In the genomic region with DNA sequence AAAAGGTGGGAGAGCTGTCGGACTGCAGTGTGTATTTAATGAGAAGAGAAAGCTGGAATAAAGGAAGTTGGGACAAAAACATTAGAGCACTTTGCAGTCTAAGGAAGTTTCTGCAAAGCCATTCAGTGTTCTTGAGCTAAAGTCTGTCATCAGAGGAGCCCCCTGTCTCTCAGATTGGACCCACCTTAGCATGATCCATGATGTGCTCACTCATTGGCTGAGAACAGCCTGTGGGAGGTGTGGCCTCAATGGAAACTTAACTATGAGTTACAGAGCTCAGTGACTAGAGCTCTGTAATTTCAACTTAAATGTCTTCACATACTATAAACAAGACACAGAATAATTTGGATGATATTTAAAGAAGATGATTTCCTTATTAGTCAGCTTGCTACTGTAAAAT, we compare ENCODE assay signal across 18 cellular contexts.
DNase-seq lines count a peak whose midpoint lies in the region; ATAC-seq and TF ChIP-seq lines count a peak whose summit lies in the region.
"Had no signal": no experiment of that assay in that cellular context is flagged by ENCODE, and none has a peak within 500 bp of the region (broad histone marks: within the 10 kb centered on the region; RNA-seq: fewer than 3 reads in every experiment).

No MANE protein-coding gene starts in this region.

- H3K4me3 ChIP-seq in right atrium auricular region = peak overlapping the region; percentile 10 to 12
- peak overlapping the region; percentile 17 for H3K4me3 ChIP-seq in fibroblast of pulmonary artery (replicated peaks; ENCODE audit: low read depth, low read length)
- H3K4me3 ChIP-seq in suprapubic skin = no peak overlapping the region
- H3K4me3 ChIP-seq: GM12878, K562, SK-N-MC had no signal

- no peak for DNase-seq in right atrium auricular region (ENCODE audit: low spot score)
- no peak for DNase-seq in Right ventricle myocardium inferior (ENCODE audit: missing footprints)
- peak; percentile 41 for DNase-seq in KBM-7
- peak; percentile 4 for DNase-seq in fibroblast of pulmonary artery (ENCODE audit: low read depth)
- no peak for DNase-seq in islet precursor cell
- DNase-seq in suprapubic skin (ENCODE audit: low spot score in 2 of 2) = no peak
- no peak for DNase-seq in DMS 273 (lab: John Stamatoyannopoulos, UW; ENCODE audit: unreplicated experiment)
- DNase-seq: DMS153, EL, NCI-H1417 treated with DMSO at 0.1 percent for 48 hours, NCI-H1930, NCI-H345, NCI-H524 treated with DMSO at 0.1 percent for 48 hours, SHP77 had no signal

- no peaks in the 10 kb centered on the region for H3K27me3 ChIP-seq in right atrium auricular region
- H3K27me3 ChIP-seq in suprapubic skin = no peaks in the 10 kb centered on the region

- intact Hi-C loops in Right ventricle myocardium inferior (cut with DNase I) = no loop called here

- H3K9me3 ChIP-seq in right atrium auricular region (peaks cover 0 to 5% of the 10 kb centered on the region in 2 donors), suprapubic skin (no peaks in the 10 kb centered on the region)

- no peak for TF ChIP-seq POLR2A in suprapubic skin (IDR thresholded peaks at IDR 0.05)

- ATAC-seq in Right ventricle myocardium inferior = no peak
- ATAC-seq: GM12878, K562 had no signal

- TF ChIP-seq EP300 in suprapubic skin (IDR thresholded peaks at IDR 0.05) = no peak

- H3K4me1 ChIP-seq in right atrium auricular region (no peaks in the 10 kb centered on the region), suprapubic skin (no peaks in the 10 kb centered on the region)

- no peaks in the 10 kb centered on the region for H3K36me3 ChIP-seq in right atrium auricular region
- H3K36me3 ChIP-seq in suprapubic skin = no peaks in the 10 kb centered on the region

- 65% methylated on average over 1 of the region's 1 CpG for WGBS in suprapubic skin

- TF ChIP-seq CTCF in right atrium auricular region (IDR thresholded peaks at IDR 0.05) (no peak), fibroblast of pulmonary artery (IDR thresholded peaks at IDR 0.05; ENCODE audit: low read length, missing control alignments) (no peak), suprapubic skin (IDR thresholded peaks at IDR 0.05) (no peak)

- no peak overlapping the region for H3K27ac ChIP-seq in right atrium auricular region
- no peak overlapping the region for H3K27ac ChIP-seq in suprapubic skin
- H3K27ac ChIP-seq: C4-2B, SK-N-MC had no signal

- in situ Hi-C loops in KBM-7 (cut with MboI; ENCODE audit: low pct_unique_long_range_greater_than_20kb, low sequenced_read_pairs) = no loop called here

Comparison
In these comparisons a context has a peak if more than half of its experiments do, and no peak if none do; other contexts are left out.
1. DNase-seq: peak in KBM-7 (single experiment) and fibroblast of pulmonary artery (single experiment); none in right atrium auricular region (single experiment), Right ventricle myocardium inferior (single experiment), islet precursor cell (single experiment), suprapubic skin (0 of 2) and DMS 273 (single experiment).